ENCODE assay signal across 1 cellular context in the genomic region with DNA sequence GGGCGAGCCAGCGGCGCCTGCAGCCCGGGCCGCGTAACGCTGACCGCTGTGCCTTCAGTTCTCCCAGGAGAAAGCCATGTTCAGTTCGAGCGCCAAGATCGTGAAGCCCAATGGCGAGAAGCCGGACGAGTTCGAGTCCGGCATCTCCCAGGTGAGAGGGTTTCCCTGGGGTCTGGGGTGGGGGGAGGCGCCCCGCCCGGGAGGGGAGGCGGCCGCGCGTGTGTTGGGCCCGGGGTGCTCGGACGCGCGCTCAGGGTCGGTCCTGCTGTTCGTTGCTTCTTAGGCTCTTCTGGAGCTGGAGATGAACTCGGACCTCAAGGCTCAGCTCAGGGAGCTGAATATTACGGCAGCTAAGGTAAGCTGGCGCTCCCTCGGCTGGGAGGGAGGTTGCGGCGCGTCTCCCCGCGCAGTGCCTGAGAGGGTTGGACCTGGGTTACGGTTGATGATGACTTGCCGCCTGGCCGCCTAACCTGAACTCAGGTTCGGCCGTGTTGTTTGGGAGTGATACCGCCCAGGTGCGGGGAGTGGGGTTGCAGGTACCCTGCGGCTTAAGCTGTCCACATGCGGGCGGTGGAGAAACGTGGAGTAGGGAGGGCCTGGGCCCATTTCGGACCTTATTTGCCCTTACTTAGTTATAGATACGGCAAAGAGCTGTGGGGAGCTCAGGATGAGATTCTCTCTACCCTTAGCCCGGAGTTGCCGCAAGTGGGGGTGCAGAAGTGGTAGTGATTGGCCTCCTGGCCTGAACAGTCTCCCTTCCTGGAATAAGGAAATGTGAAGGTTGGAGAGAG.
TF ChIP-seq lines count a peak whose summit lies in the region.

No MANE protein-coding gene starts in this region.

TF ChIP-seq in HepG2, 621 proteins besides CTCF, POLR2A, EP300 and RAD21 (continues in another document):
- TF ChIP-seq IRF2 (CRISPR knock-in tag; IDR thresholded peaks at IDR 0.05) (no peak), AGO2 (optimal IDR thresholded peaks at IDR 0.05; ENCODE audit: low read depth, low read length) (peak; percentile 93), TCF7L2 (IDR thresholded peaks at IDR 0.05; ENCODE audit: low read depth, low read length) (no peak), PHF20 (CRISPR knock-in tag; IDR thresholded peaks at IDR 0.05) (no peak), ZMYM3 (CRISPR knock-in tag; IDR thresholded peaks at IDR 0.05) (no peak), ZNF484 (CRISPR knock-in tag; IDR thresholded peaks at IDR 0.05; ENCODE audit: borderline replicate concordance, low read depth) (no peak), CHD2 (IDR thresholded peaks at IDR 0.05; ENCODE audit: low read depth, low read length) (no peak), ZNF34 (CRISPR knock-in tag; IDR thresholded peaks at IDR 0.05; ENCODE audit: borderline replicate concordance) (peak; percentile 78; the same call in 1 of the 2 replicates), ZFAT (CRISPR knock-in tag; conservative IDR thresholded peaks at IDR 0.05) (no peak), ZNF350 (CRISPR knock-in tag; IDR thresholded peaks at IDR 0.05; ENCODE audit: borderline replicate concordance, low read depth) (no peak), ZNF451 (CRISPR knock-in tag; IDR thresholded peaks at IDR 0.05) (no peak), NR2F1 (CRISPR knock-in tag; IDR thresholded peaks at IDR 0.05) (no peak), EEA1 (CRISPR knock-in tag; IDR thresholded peaks at IDR 0.05; ENCODE audit: borderline replicate concordance) (no peak), ZBTB7A (CRISPR knock-in tag; IDR thresholded peaks at IDR 0.05) (no peak; the same call in 1 of the 2 replicates), ATF1 (CRISPR knock-in tag; IDR thresholded peaks at IDR 0.05) (no peak), YY1 (IDR thresholded peaks at IDR 0.05; ENCODE audit: insufficient read depth, insufficient replicate concordance, low read depth, low read length) (no peak), RFXANK (CRISPR knock-in tag; IDR thresholded peaks at IDR 0.05) (no peak), MTF1 (CRISPR knock-in tag; IDR thresholded peaks at IDR 0.05) (no peak), ZNF570 (CRISPR knock-in tag; IDR thresholded peaks at IDR 0.05; ENCODE audit: borderline replicate concordance) (no peak), KAT8 (CRISPR knock-in tag; IDR thresholded peaks at IDR 0.05) (no peak), ZNF329 (CRISPR knock-in tag; IDR thresholded peaks at IDR 0.05; ENCODE audit: low read depth) (no peak; the same call in 1 of the 2 replicates), RORA (CRISPR knock-in tag; IDR thresholded peaks at IDR 0.05) (no peak), ZFP36 (IDR thresholded peaks at IDR 0.05; ENCODE audit: borderline replicate concordance, low read depth, low read length, partially characterized antibody) (no peak), ZNF772 (CRISPR knock-in tag; IDR thresholded peaks at IDR 0.05) (no peak), PTBP1 (IDR thresholded peaks at IDR 0.05; ENCODE audit: low read depth, low read length, poor library complexity, severe bottlenecking) (no peak), GTF3A (CRISPR knock-in tag; conservative IDR thresholded peaks at IDR 0.05) (no peak), ZFP1 (CRISPR knock-in tag; IDR thresholded peaks at IDR 0.05) (no peak), MEIS2 (CRISPR knock-in tag; IDR thresholded peaks at IDR 0.05) (no peak), CCDC6 (CRISPR knock-in tag; IDR thresholded peaks at IDR 0.05) (no peak), ONECUT2 (CRISPR knock-in tag; IDR thresholded peaks at IDR 0.05) (no peak), SP140L (CRISPR knock-in tag; IDR thresholded peaks at IDR 0.05; ENCODE audit: borderline replicate concordance) (no peak)
- TF ChIP-seq, protein P1, sequence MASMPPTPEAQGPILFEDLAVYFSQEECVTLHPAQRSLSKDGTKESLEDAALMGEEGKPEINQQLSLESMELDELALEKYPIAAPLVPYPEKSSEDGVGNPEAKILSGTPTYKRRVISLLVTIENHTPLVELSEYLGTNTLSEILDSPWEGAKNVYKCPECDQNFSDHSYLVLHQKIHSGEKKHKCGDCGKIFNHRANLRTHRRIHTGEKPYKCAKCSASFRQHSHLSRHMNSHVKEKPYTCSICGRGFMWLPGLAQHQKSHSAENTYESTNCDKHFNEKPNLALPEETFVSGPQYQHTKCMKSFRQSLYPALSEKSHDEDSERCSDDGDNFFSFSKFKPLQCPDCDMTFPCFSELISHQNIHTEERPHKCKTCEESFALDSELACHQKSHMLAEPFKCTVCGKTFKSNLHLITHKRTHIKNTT (CRISPR knock-in tag; IDR thresholded peaks at IDR 0.05), result no peak
- TF ChIP-seq, protein P2, sequence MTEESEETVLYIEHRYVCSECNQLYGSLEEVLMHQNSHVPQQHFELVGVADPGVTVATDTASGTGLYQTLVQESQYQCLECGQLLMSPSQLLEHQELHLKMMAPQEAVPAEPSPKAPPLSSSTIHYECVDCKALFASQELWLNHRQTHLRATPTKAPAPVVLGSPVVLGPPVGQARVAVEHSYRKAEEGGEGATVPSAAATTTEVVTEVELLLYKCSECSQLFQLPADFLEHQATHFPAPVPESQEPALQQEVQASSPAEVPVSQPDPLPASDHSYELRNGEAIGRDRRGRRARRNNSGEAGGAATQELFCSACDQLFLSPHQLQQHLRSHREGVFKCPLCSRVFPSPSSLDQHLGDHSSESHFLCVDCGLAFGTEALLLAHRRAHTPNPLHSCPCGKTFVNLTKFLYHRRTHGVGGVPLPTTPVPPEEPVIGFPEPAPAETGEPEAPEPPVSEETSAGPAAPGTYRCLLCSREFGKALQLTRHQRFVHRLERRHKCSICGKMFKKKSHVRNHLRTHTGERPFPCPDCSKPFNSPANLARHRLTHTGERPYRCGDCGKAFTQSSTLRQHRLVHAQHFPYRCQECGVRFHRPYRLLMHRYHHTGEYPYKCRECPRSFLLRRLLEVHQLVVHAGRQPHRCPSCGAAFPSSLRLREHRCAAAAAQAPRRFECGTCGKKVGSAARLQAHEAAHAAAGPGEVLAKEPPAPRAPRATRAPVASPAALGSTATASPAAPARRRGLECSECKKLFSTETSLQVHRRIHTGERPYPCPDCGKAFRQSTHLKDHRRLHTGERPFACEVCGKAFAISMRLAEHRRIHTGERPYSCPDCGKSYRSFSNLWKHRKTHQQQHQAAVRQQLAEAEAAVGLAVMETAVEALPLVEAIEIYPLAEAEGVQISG (CRISPR knock-in tag; IDR thresholded peaks at IDR 0.05), result no peak
- TF ChIP-seq, protein P3, sequence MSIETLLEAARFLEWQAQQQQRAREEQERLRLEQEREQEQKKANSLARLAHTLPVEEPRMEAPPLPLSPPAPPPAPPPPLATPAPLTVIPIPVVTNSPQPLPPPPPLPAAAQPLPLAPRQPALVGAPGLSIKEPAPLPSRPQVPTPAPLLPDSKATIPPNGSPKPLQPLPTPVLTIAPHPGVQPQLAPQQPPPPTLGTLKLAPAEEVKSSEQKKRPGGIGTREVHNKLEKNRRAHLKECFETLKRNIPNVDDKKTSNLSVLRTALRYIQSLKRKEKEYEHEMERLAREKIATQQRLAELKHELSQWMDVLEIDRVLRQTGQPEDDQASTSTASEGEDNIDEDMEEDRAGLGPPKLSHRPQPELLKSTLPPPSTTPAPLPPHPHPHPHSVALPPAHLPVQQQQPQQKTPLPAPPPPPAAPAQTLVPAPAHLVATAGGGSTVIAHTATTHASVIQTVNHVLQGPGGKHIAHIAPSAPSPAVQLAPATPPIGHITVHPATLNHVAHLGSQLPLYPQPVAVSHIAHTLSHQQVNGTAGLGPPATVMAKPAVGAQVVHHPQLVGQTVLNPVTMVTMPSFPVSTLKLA (IDR thresholded peaks at IDR 0.05), result no peak
- TF ChIP-seq, protein P4, sequence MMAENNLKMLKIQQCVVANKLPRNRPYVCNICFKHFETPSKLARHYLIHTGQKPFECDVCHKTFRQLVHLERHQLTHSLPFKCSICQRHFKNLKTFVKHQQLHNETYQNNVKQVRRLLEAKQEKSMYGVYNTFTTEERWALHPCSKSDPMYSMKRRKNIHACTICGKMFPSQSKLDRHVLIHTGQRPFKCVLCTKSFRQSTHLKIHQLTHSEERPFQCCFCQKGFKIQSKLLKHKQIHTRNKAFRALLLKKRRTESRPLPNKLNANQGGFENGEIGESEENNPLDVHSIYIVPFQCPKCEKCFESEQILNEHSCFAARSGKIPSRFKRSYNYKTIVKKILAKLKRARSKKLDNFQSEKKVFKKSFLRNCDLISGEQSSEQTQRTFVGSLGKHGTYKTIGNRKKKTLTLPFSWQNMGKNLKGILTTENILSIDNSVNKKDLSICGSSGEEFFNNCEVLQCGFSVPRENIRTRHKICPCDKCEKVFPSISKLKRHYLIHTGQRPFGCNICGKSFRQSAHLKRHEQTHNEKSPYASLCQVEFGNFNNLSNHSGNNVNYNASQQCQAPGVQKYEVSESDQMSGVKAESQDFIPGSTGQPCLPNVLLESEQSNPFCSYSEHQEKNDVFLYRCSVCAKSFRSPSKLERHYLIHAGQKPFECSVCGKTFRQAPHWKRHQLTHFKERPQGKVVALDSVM (CRISPR knock-in tag; IDR thresholded peaks at IDR 0.05), result no peak
- TF ChIP-seq, protein P5, sequence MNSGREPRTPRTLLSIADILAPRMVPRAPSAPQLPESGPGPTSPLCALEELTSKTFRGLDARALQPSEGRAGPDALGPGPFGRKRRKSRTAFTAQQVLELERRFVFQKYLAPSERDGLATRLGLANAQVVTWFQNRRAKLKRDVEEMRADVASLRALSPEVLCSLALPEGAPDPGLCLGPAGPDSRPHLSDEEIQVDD (CRISPR knock-in tag; IDR thresholded peaks at IDR 0.05; ENCODE audit: borderline replicate concordance), result no peak
- TF ChIP-seq, protein P6, sequence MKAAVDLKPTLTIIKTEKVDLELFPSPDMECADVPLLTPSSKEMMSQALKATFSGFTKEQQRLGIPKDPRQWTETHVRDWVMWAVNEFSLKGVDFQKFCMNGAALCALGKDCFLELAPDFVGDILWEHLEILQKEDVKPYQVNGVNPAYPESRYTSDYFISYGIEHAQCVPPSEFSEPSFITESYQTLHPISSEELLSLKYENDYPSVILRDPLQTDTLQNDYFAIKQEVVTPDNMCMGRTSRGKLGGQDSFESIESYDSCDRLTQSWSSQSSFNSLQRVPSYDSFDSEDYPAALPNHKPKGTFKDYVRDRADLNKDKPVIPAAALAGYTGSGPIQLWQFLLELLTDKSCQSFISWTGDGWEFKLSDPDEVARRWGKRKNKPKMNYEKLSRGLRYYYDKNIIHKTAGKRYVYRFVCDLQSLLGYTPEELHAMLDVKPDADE (CRISPR knock-in tag; IDR thresholded peaks at IDR 0.05), result no peak
- TF ChIP-seq, protein P7, sequence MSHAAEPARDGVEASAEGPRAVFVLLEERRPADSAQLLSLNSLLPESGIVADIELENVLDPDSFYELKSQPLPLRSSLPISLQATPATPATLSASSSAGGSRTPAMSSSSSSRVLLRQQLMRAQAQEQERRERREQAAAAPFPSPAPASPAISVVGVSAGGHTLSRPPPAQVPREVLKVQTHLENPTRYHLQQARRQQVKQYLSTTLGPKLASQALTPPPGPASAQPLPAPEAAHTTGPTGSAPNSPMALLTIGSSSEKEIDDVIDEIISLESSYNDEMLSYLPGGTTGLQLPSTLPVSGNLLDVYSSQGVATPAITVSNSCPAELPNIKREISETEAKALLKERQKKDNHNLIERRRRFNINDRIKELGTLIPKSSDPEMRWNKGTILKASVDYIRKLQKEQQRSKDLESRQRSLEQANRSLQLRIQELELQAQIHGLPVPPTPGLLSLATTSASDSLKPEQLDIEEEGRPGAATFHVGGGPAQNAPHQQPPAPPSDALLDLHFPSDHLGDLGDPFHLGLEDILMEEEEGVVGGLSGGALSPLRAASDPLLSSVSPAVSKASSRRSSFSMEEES (CRISPR knock-in tag; IDR thresholded peaks at IDR 0.05), result no peak
- TF ChIP-seq, protein P8, sequence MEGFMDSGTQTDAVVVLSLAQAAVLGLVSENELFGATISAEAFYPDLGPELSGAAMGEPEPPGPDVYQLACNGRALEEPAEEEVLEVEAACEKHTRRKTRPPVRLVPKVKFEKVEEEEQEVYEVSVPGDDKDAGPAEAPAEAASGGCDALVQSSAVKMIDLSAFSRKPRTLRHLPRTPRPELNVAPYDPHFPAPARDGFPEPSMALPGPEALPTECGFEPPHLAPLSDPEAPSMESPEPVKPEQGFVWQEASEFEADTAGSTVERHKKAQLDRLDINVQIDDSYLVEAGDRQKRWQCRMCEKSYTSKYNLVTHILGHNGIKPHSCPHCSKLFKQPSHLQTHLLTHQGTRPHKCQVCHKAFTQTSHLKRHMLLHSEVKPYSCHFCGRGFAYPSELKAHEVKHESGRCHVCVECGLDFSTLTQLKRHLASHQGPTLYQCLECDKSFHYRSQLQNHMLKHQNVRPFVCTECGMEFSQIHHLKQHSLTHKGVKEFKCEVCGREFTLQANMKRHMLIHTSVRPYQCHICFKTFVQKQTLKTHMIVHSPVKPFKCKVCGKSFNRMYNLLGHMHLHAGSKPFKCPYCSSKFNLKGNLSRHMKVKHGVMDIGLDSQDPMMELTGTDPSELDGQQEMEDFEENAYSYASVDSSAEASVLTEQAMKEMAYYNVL (CRISPR knock-in tag; IDR thresholded peaks at IDR 0.05; ENCODE audit: borderline replicate concordance), result no peak
- TF ChIP-seq, protein P9, sequence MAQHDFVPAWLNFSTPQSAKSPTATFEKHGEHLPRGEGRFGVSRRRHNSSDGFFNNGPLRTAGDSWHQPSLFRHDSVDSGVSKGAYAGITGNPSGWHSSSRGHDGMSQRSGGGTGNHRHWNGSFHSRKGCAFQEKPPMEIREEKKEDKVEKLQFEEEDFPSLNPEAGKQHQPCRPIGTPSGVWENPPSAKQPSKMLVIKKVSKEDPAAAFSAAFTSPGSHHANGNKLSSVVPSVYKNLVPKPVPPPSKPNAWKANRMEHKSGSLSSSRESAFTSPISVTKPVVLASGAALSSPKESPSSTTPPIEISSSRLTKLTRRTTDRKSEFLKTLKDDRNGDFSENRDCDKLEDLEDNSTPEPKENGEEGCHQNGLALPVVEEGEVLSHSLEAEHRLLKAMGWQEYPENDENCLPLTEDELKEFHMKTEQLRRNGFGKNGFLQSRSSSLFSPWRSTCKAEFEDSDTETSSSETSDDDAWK (CRISPR knock-in tag; IDR thresholded peaks at IDR 0.05), result no peak
- TF ChIP-seq, protein P10, sequence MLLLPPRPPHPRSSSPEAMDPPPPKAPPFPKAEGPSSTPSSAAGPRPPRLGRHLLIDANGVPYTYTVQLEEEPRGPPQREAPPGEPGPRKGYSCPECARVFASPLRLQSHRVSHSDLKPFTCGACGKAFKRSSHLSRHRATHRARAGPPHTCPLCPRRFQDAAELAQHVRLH (CRISPR knock-in tag; IDR thresholded peaks at IDR 0.05; ENCODE audit: borderline replicate concordance, low read depth), result no peak
- TF ChIP-seq, protein P11, sequence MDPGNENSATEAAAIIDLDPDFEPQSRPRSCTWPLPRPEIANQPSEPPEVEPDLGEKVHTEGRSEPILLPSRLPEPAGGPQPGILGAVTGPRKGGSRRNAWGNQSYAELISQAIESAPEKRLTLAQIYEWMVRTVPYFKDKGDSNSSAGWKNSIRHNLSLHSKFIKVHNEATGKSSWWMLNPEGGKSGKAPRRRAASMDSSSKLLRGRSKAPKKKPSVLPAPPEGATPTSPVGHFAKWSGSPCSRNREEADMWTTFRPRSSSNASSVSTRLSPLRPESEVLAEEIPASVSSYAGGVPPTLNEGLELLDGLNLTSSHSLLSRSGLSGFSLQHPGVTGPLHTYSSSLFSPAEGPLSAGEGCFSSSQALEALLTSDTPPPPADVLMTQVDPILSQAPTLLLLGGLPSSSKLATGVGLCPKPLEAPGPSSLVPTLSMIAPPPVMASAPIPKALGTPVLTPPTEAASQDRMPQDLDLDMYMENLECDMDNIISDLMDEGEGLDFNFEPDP (CRISPR knock-in tag; conservative IDR thresholded peaks at IDR 0.05), result 0 out of 2 replicates have a peak, but pooled peaks have one; percentile 15
